Comparison of ENCODE assay signal across 19 cellular contexts in the genomic region with DNA sequence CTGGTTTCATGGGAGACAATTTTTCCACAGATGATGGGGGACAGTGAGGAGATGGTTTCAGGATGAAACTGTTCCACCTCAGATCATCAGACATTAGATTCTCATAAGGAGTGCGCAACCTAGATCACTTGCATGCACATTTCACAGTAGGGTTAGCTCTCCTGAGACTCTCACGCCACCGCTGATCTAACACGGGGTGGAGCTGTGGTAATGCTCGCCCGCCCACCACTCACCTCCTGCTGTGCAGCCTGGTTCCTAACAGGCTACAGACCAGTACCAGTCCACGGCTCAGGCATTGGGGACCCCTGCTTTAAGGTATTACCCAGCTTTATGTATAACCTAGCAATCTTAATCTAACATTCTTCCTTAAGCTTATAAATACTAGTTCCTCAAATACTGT. TPM values are rescaled to one million over a fixed set of nuclear protein-coding genes. Genes with fewer than 3 reads are reported as not detected.
A peak's percentile ranks its signal among the peaks of the same experiment; 100 is the strongest.
DNase-seq lines count a peak whose midpoint lies in the region; ATAC-seq, FAIRE-seq and TF ChIP-seq lines count a peak whose summit lies in the region.
"Had no signal": no experiment of that assay in that cellular context is flagged by ENCODE, and none has a peak within 500 bp of the region (broad histone marks: within the 10 kb centered on the region; RNA-seq: fewer than 3 reads in every experiment).

No MANE protein-coding gene starts in this region.

- peaks cover 25% of the 10 kb centered on the region for H3K79me2 ChIP-seq in HepG2 (ENCODE audit: insufficient read depth, low read length)
- no peaks in the 10 kb centered on the region for H3K79me2 ChIP-seq in GM12878 (ENCODE audit: control insufficient read depth, insufficient read depth, low read length)

- CTCF ChIA-PET in HepG2 (lab: Yijun Ruan, JAX; ENCODE audit: low intra/inter-chr PET ratio, low total read pairs): no interaction called here
- CTCF ChIA-PET in GM12878 (lab: Yijun Ruan, JAX): interaction anchor here (0.9 to 2.6 kb wide), 6 partner anchors 11 to 351 kb away, joined by 3 to 17 read pairs (median 4); no protein-coding TSS in a partner anchor

- H3K4me3 ChIP-seq in HepG2 (replicated peaks in 1 of 3; ENCODE audit: insufficient read depth in 1 of 3, low read depth in 2 of 3, low read length in 3 of 3) (no peak overlapping the region), right lobe of liver (no peak overlapping the region), GM12878 (no peak overlapping the region), gastrocnemius medialis (no peak overlapping the region)
- H3K4me3 ChIP-seq: body of pancreas, thyroid gland had no signal

- 93% methylated on average over 7 of the region's 7 CpGs for WGBS in HepG2 (ENCODE audit: low lambda C conversion rate)
- 92% methylated on average over 6 of the region's 7 CpGs for WGBS in right lobe of liver (ENCODE audit: insufficient coverage, low coverage, low lambda C conversion rate, missing lambda C conversion rate)
- 35% methylated on average over 7 of the region's 7 CpGs for WGBS in GM12878 (ENCODE audit: insufficient coverage, insufficient replicate concordance, low lambda C conversion rate, missing lambda C conversion rate)

- H2AFZ ChIP-seq in HepG2 (ENCODE audit: low read length) (no peak overlapping the region), GM12878 (ENCODE audit: control insufficient read depth, low read depth, low read length) (no peak overlapping the region)

- intact Hi-C loops in HepG2 (cut with micrococcal nuclease; ENCODE audit: unreplicated experiment): no loop called here
- intact Hi-C loops in right lobe of liver (cut with DNase I): no loop called here
- intact Hi-C loops in GM12878 (cut with micrococcal nuclease; ENCODE audit: unreplicated experiment): loop anchor here (10.0 kb wide), 1 partner anchor 263 kb away; no protein-coding TSS in a partner anchor
- intact Hi-C loops in gastrocnemius medialis (cut with DNase I; ENCODE audit: low total_unique reads): loop anchor here (10.0 kb wide), 1 partner anchor 73 kb away; no protein-coding TSS in a partner anchor

- BruUV-seq in HepG2 (replicated peaks; lab: Mats Ljungman, UMichigan) (no TSS peak), GM12878 (replicated peaks; lab: Mats Ljungman, UMichigan) (no TSS peak)

- FAIRE-seq in HepG2 (lab: Jason Lieb, UNC) (no peak), GM12878 (lab: Jason Lieb, UNC) (no peak)

- TF ChIP-seq CTCF in HepG2 (CRISPR knock-in tag; IDR thresholded peaks at IDR 0.05): no peak
- no peak for TF ChIP-seq CTCF in right lobe of liver (IDR thresholded peaks at IDR 0.05)
- no peak for TF ChIP-seq CTCF in GM12878 (IDR thresholded peaks at IDR 0.05 in 2 of 3, conservative IDR thresholded peaks at IDR 0.05 in 1 of 3; ENCODE audit: control insufficient read depth in 2 of 3, extremely low read depth in 1 of 3, insufficient read depth in 1 of 3, low read depth in 3 of 3, low read length in 3 of 3)
- TF ChIP-seq CTCF in gastrocnemius medialis (IDR thresholded peaks at IDR 0.05 in 4 of 5, conservative IDR thresholded peaks at IDR 0.05 in 1 of 5): no peak

- no peaks in the 10 kb centered on the region for H3K27me3 ChIP-seq in HepG2 (ENCODE audit: control insufficient read depth in 1 of 2, insufficient read depth in 2 of 2, low read length in 2 of 2)
- H3K27me3 ChIP-seq in right lobe of liver: no peaks in the 10 kb centered on the region
- no peaks in the 10 kb centered on the region for H3K27me3 ChIP-seq in GM12878 (replicated peaks in 1 of 2; ENCODE audit: control insufficient read depth in 2 of 2, insufficient read depth in 2 of 2, low read length in 1 of 2)
- H3K27me3 ChIP-seq in gastrocnemius medialis: no peaks in the 10 kb centered on the region
- H3K27me3 ChIP-seq: body of pancreas, thyroid gland had no signal

- no peak for ATAC-seq in HepG2
- no peak for ATAC-seq in right lobe of liver
- ATAC-seq in HG02763 (IDR thresholded peaks at IDR 0.05; ENCODE audit: unreplicated experiment): peak; percentile 53
- ATAC-seq in GM12878: peak; percentile 69
- ATAC-seq in stimulated activated naive CD8-positive, alpha-beta T cell treated with anti-CD3 and anti-CD28 coated beads, Interleukin-15, amount 100 ng/mL, for 72 hours: peak; percentile 37
- ATAC-seq in HG03196 (IDR thresholded peaks at IDR 0.05; ENCODE audit: unreplicated experiment): no peak
- ATAC-seq in gastrocnemius medialis: no peak
- ATAC-seq: body of pancreas; SK-N-SH treated with all-trans-retinoic acid at 6 μM for 48 hours; stimulated activated naive B cell treated with anti-CD40 and anti-IgM and Interleukin-4, amounts not matched to agents 10 μg/mL and 1 μg/mL and 100 μg/mL, for 72 hours had no signal

- RAD21 ChIA-PET in GM12878 (lab: Charles Lee; ENCODE audit: unreplicated experiment): no interaction called here

- H4K20me1 ChIP-seq in HepG2 (ENCODE audit: insufficient read depth, low read length) (no peaks in the 10 kb centered on the region), GM12878 (ENCODE audit: control insufficient read depth, insufficient read depth) (no peaks in the 10 kb centered on the region)

- H3K9me3 Mint-ChIP-seq in stimulated activated naive CD8-positive, alpha-beta T cell treated with anti-CD3 and anti-CD28 coated beads, Interleukin-15, amount 100 ng/mL, for 72 hours: no peaks in the 10 kb centered on the region
- H3K9me3 Mint-ChIP-seq: stimulated activated naive B cell treated with anti-CD40 and anti-IgM and Interleukin-4, amounts not matched to agents 10 μg/mL and 1 μg/mL and 100 μg/mL, for 72 hours had no signal

- no peaks in the 10 kb centered on the region for H3K9me3 ChIP-seq in HepG2 (ENCODE audit: low read length)
- no peaks in the 10 kb centered on the region for H3K9me3 ChIP-seq in right lobe of liver
- no peaks in the 10 kb centered on the region for H3K9me3 ChIP-seq in GM12878 (replicated peaks; ENCODE audit: control insufficient read depth, insufficient read depth, low read length)
- no peaks in the 10 kb centered on the region for H3K9me3 ChIP-seq in gastrocnemius medialis
- H3K9me3 ChIP-seq: body of pancreas, thyroid gland had no signal

- TF ChIP-seq POLR2A in HepG2 (IDR thresholded peaks at IDR 0.05; ENCODE audit: insufficient read depth in 1 of 2, low read depth in 2 of 2, low read length in 2 of 2) (no peak), right lobe of liver (IDR thresholded peaks at IDR 0.05) (no peak), GM12878 (IDR thresholded peaks at IDR 0.05; ENCODE audit: low read depth, low read length) (no peak), gastrocnemius medialis (IDR thresholded peaks at IDR 0.05) (no peak)

- TF ChIP-seq EP300 in HepG2 (IDR thresholded peaks at IDR 0.05; ENCODE audit: low read depth in 2 of 2, low read length in 2 of 2): no peak
- no peak for TF ChIP-seq EP300 in HepG2 (CRISPR knock-in tag; IDR thresholded peaks at IDR 0.05; ENCODE audit: borderline replicate concordance)
- TF ChIP-seq EP300 in GM12878 (IDR thresholded peaks at IDR 0.05; ENCODE audit: borderline replicate concordance in 1 of 2, control insufficient read depth in 1 of 2, low read depth in 2 of 2, low read length in 2 of 2): no peak

- in situ Hi-C loops in HepG2 (cut with HindIII; ENCODE audit: extremely low pct_ligation_motif_present, low pct_unique_long_range_greater_than_20kb): no loop called here
- in situ Hi-C loops in GM12878 (cut with MboI): no loop called here
- in situ Hi-C loops in gastrocnemius medialis (cut with MboI; ENCODE audit: low sequenced_read_pairs in 4 of 4): no loop called here

- H3K27ac ChIP-seq in HepG2 (ENCODE audit: extremely low read length, insufficient read depth, low read length): no peak overlapping the region
- H3K27ac ChIP-seq in right lobe of liver: no peak overlapping the region
- no peak overlapping the region for H3K27ac ChIP-seq in GM12878 (ENCODE audit: control insufficient read depth, insufficient read depth)
- no peak overlapping the region for H3K27ac ChIP-seq in gastrocnemius medialis
- H3K27ac ChIP-seq: body of pancreas, thyroid gland had no signal

- H3K27ac Mint-ChIP-seq in stimulated activated naive CD8-positive, alpha-beta T cell treated with anti-CD3 and anti-CD28 coated beads, Interleukin-15, amount 100 ng/mL, for 72 hours: peak overlapping the region in 1 of 2 donors; percentile 63
- H3K27ac Mint-ChIP-seq: activated naive CD8-positive, alpha-beta T cell; stimulated activated naive B cell treated with anti-CD40 and anti-IgM and Interleukin-4, amounts not matched to agents 10 μg/mL and 1 μg/mL and 100 μg/mL, for 72 hours had no signal

- no peak overlapping the region for H3K4me3 Mint-ChIP-seq in stimulated activated naive CD8-positive, alpha-beta T cell treated with anti-CD3 and anti-CD28 coated beads, Interleukin-15, amount 100 ng/mL, for 72 hours
- H3K4me3 Mint-ChIP-seq: activated naive CD8-positive, alpha-beta T cell; stimulated activated naive B cell treated with anti-CD40 and anti-IgM and Interleukin-4, amounts not matched to agents 10 μg/mL and 1 μg/mL and 100 μg/mL, for 72 hours had no signal

- peaks cover 12% of the 10 kb centered on the region for H3K4me1 ChIP-seq in HepG2 (ENCODE audit: insufficient read depth, low read length)
- H3K4me1 ChIP-seq in right lobe of liver: no peaks in the 10 kb centered on the region
- H3K4me1 ChIP-seq in GM12878 (ENCODE audit: control insufficient read depth, insufficient read depth, low read length): no peaks in the 10 kb centered on the region
- no peaks in the 10 kb centered on the region for H3K4me1 ChIP-seq in gastrocnemius medialis
- H3K4me1 ChIP-seq: body of pancreas had no signal

- DNase-seq in HepG2 (ENCODE audit: low spot score) (no peak), right lobe of liver (no peak), GM12878 (ENCODE audit: low read depth, low spot score) (no peak), gastrocnemius medialis (no peak)
- DNase-seq in stimulated activated naive CD8-positive, alpha-beta T cell treated with anti-CD3 and anti-CD28 coated beads, Interleukin-15, amount 100 ng/mL, for 72 hours: no peak
- DNase-seq: activated CD4-positive, CD25-positive, alpha-beta regulatory T cell; body of pancreas; GOT3; KG1; kidney glomerular epithelial cell; NCI-H2029 treated with DMSO at 0.1 percent for 48 hours; NCI-H446 treated with DMSO at 0.1 percent for 48 hours; RPMI8226; stimulated activated naive B cell treated with anti-CD40 and anti-IgM and Interleukin-4, amounts not matched to agents 10 μg/mL and 1 μg/mL and 100 μg/mL, for 72 hours; thyroid gland had no signal

- H3K36me3 ChIP-seq in HepG2 (replicated peaks in 1 of 2; ENCODE audit: control insufficient read depth in 1 of 2, insufficient read depth in 2 of 2, low read length in 2 of 2): peaks cover 0 to 6% of the 10 kb centered on the region in 2 experiments; a peak in 4 of 5 replicates
- no peaks in the 10 kb centered on the region for H3K36me3 ChIP-seq in right lobe of liver
- no peaks in the 10 kb centered on the region for H3K36me3 ChIP-seq in GM12878 (ENCODE audit: control insufficient read depth in 2 of 2, insufficient read depth in 2 of 2, low read length in 1 of 2)
- no peaks in the 10 kb centered on the region for H3K36me3 ChIP-seq in gastrocnemius medialis
- H3K36me3 ChIP-seq: thyroid gland had no signal

- POLR2A ChIA-PET in HepG2 (lab: Yijun Ruan, JAX): no interaction called here
- POLR2A ChIA-PET in GM12878 (lab: Charles Lee): no interaction called here

- TF ChIP-seq RAD21 in HepG2 (CRISPR knock-in tag; IDR thresholded peaks at IDR 0.05): no peak
- TF ChIP-seq RAD21 in GM12878 (IDR thresholded peaks at IDR 0.05; ENCODE audit: insufficient read depth, low read depth, low read length): 0 out of 2 replicates have a peak, but pooled peaks have one; percentile 6

- SMC1A ChIA-PET in GM12878 (lab: Charles Lee; ENCODE audit: uncharacterized antibody, unreplicated experiment): interaction anchor here (0.6 to 2.0 kb wide), 2 partner anchors 81 to 335 kb away, joined by 3 to 8 read pairs; no protein-coding TSS in a partner anchor

- H3K27me3 Mint-ChIP-seq in stimulated activated naive CD8-positive, alpha-beta T cell treated with anti-CD3 and anti-CD28 coated beads, Interleukin-15, amount 100 ng/mL, for 72 hours: no peaks in the 10 kb centered on the region
- H3K27me3 Mint-ChIP-seq: activated naive CD8-positive, alpha-beta T cell; stimulated activated naive B cell treated with anti-CD40 and anti-IgM and Interleukin-4, amounts not matched to agents 10 μg/mL and 1 μg/mL and 100 μg/mL, for 72 hours had no signal

- H3K4me2 ChIP-seq in HepG2 (ENCODE audit: low read depth, low read length): no peak overlapping the region
- no peak overlapping the region for H3K4me2 ChIP-seq in GM12878 (ENCODE audit: control insufficient read depth, insufficient read depth)

- H3K9ac ChIP-seq in HepG2 (ENCODE audit: insufficient read depth, low read depth, low read length) (no peak overlapping the region), GM12878 (ENCODE audit: control insufficient read depth, insufficient read depth, low read length) (no peak overlapping the region)

- peaks cover 31% of the 10 kb centered on the region for H3K4me1 Mint-ChIP-seq in stimulated activated naive CD8-positive, alpha-beta T cell treated with anti-CD3 and anti-CD28 coated beads, Interleukin-15, amount 100 ng/mL, for 72 hours

RNA-seq across cellular contexts. Expression of gene TTC39B, which starts 35.6 kb away (rescaled TPM):
- total RNA-seq in HepG2 (2016; rRNA removed; fragmentation: Illumina TruSeq; extraction: Trizol): 18.5 and 19.4 TPM in 2 replicates
- total RNA-seq in HepG2 (2016; cell fraction: cytosol; rRNA removed; fragmentation: Illumina TruSeq; extraction: Trizol; ENCODE audit: low read depth): 3.7 and 4.6 TPM in 2 replicates
- total RNA-seq in HepG2 (2016; cell fraction: insoluble cytoplasmic fraction; rRNA removed; fragmentation: Illumina TruSeq; extraction: Trizol): 19.8 and 20.5 TPM in 2 replicates
- 7.6 and 10.4 TPM in 2 replicates for total RNA-seq in HepG2 (2016; cell fraction: membrane; rRNA removed; fragmentation: Illumina TruSeq; extraction: Trizol)
- total RNA-seq in HepG2 (2016; cell fraction: nucleus; rRNA removed; fragmentation: Illumina TruSeq; extraction: Trizol): 28.5 and 32.5 TPM in 2 replicates
- polyA plus RNA-seq in HepG2 (2011; rRNA removed): 9.8 and 14.3 TPM in 2 replicates
- polyA plus RNA-seq in HepG2 (2011; cell fraction: cytosol; rRNA removed): 4.3 and 4.7 TPM in 2 replicates
- 19.0 and 22.8 TPM in 2 replicates for polyA plus RNA-seq in HepG2 (2011; cell fraction: nucleus; rRNA removed)
- polyA plus RNA-seq in HepG2 (2012): 5.4 and 7.7 TPM in 2 replicates
- 1.6 and 1.8 TPM in 2 replicates for polyA plus RNA-seq in HepG2 (2016; cell fraction: cytosol; fragmentation: Illumina TruSeq; extraction: Trizol; ENCODE audit: low read depth)
- 9.2 and 10.2 TPM in 2 replicates for polyA plus RNA-seq in HepG2 (2016; cell fraction: insoluble cytoplasmic fraction; fragmentation: Illumina TruSeq; extraction: Trizol; ENCODE audit: low read depth)
- 3.8 and 4.1 TPM in 2 replicates for polyA plus RNA-seq in HepG2 (2016; cell fraction: membrane; fragmentation: Illumina TruSeq; extraction: Trizol; ENCODE audit: low read depth)
- 20.6 and 23.2 TPM in 2 replicates for polyA plus RNA-seq in HepG2 (2016; cell fraction: nucleus; fragmentation: Illumina TruSeq; extraction: Trizol; ENCODE audit: insufficient read depth, low read depth)
- polyA minus RNA-seq in HepG2 (2011; rRNA and poly(A)+ RNA removed; ENCODE audit: low replicate concordance): 0.61 and 32.6 TPM in 2 replicates
- 14.8 and 15.7 TPM in 2 replicates for polyA minus RNA-seq in HepG2 (2011; cell fraction: cytosol; rRNA and poly(A)+ RNA removed)
- 59.2 and 75.3 TPM in 2 replicates for polyA minus RNA-seq in HepG2 (2011; cell fraction: nucleus; rRNA and poly(A)+ RNA removed)
- 1 to 10 TPM; 4.5 to 9.9 (median 7.6) TPM for total RNA-seq in right lobe of liver
- 2.1 and 2.2 TPM in 2 replicates for total RNA-seq in GM12878 (2013; cell fraction: nucleolus; rRNA removed)
- 1.5 and 2.5 TPM in 2 replicates for total RNA-seq in GM12878 (2014; rRNA removed)
- 1.7 and 2.6 TPM in 2 replicates for total RNA-seq in GM12878 (2014; rRNA removed; fragmentation: Illumina TruSeq; extraction: Trizol)
- 2.4 and 3.6 TPM in 2 replicates for total RNA-seq in GM12878 (2021)
- 0.54 TPM for polyA plus RNA-seq in GM12878 (2011; ENCODE audit: low read depth)
- 1.4 and 2.2 TPM in 2 replicates for polyA plus RNA-seq in GM12878 (2011; rRNA removed)
- 0.52 and 0.54 TPM in 2 replicates for polyA plus RNA-seq in GM12878 (2011; cell fraction: cytosol; rRNA removed)
- 0.98 and 1.2 TPM in 2 replicates for polyA plus RNA-seq in GM12878 (2011; cell fraction: nucleus; rRNA removed)
- 0.39 and 0.65 TPM in 2 replicates for polyA plus RNA-seq in GM12878 (2012)
- 2.5 and 2.7 TPM in 2 replicates for polyA plus RNA-seq in GM12878 (2014; fragmentation: Illumina TruSeq; extraction: Trizol)
- polyA plus RNA-seq in GM12878 (2014; fragmentation: Nextera tagmentation; extraction: Ambion mirVana): 1 to 10 TPM; 1.0 to 1.4 TPM
- polyA plus RNA-seq in GM12878 (2014; rRNA removed): 1.0 and 1.8 TPM in 2 replicates
- polyA plus RNA-seq in GM12878 (2016; fragmentation: Nextera tagmentation; extraction: Ambion mirVana): 1 to 10 TPM in 1 of 2 experiments, under 1 TPM in 1; 0.68 to 1.6 TPM
- polyA minus RNA-seq in GM12878 (2011; rRNA and poly(A)+ RNA removed): 2.9 and 4.8 TPM in 2 replicates
- polyA minus RNA-seq in GM12878 (2011; cell fraction: cytosol; rRNA and poly(A)+ RNA removed): 0.62 and 1.2 TPM in 2 replicates
- polyA minus RNA-seq in GM12878 (2011; cell fraction: nucleus; rRNA and poly(A)+ RNA removed): 1.2 and 2.2 TPM in 2 replicates
- total RNA-seq in gastrocnemius medialis: 1 to 10 TPM; 1.8 to 6.9 (median 3.8) TPM

Comparison
In these comparisons a context has a peak if more than half of its experiments do, and no peak if none do; other contexts are left out.
1. ATAC-seq: peak in HG02763 (single experiment), GM12878 (single experiment) and stimulated activated naive CD8-positive, alpha-beta T cell treated with anti-CD3 and anti-CD28 coated beads, Interleukin-15, amount 100 ng/mL, for 72 hours (single experiment); none in HepG2 (single experiment), right lobe of liver (0 of 4), HG03196 (single experiment) and gastrocnemius medialis (0 of 2).
2. intact Hi-C loops: an anchor here in GM12878 (10.0 kb wide) and gastrocnemius medialis (10.0 kb wide); none called in HepG2 and right lobe of liver.
3. Of the 75 proteins assayed by ChIP-seq in both HepG2 and GM12878: peak only in HepG2: none; only in GM12878: RAD21; in both: none; in neither: 74.